15 cellular contexts compared by ENCODE assay signal in the genomic region with DNA sequence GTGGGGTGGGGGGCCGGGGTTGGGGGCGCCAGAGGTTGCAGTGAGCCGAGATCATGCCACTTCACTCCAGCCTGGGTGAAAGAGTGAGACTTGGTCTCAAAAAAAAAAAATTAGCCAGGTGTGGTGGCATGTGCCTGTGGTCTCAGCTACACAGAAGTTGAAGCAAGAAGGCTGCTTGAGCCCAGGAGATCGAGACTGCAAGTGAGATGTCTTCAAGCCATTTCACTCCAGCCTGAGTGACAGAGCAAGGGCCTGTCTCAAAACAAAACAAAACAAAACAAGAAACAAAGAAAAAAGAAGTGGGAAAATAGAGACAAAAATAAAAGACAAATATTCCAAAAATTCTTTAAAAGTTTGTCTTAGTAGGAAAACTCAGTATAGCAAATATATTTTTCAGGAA.
DNase-seq lines count a peak whose midpoint lies in the region; ATAC-seq lines count a peak whose summit lies in the region.
"Had no signal": no experiment of that assay in that cellular context is flagged by ENCODE, and none has a peak within 500 bp of the region (broad histone marks: within the 10 kb centered on the region; RNA-seq: fewer than 3 reads in every experiment).

No MANE protein-coding gene starts in this region.

- H3K9me3 Mint-ChIP-seq in activated T-cell treated with anti-CD3 and anti-CD28 coated beads, Interleukin-2, amount 50 U/mL, for 4 hours: no peaks in the 10 kb centered on the region
- H3K9me3 Mint-ChIP-seq in activated naive CD8-positive, alpha-beta T cell treated with anti-CD3 and anti-CD28 coated beads, Interleukin-2, amount 50 U/mL, for 24 hours: no peaks in the 10 kb centered on the region
- H3K9me3 Mint-ChIP-seq in stimulated activated memory B cell treated with anti-CD40 and anti-IgM and Interleukin-4, amounts not matched to agents 10 μg/mL and 1 μg/mL and 100 μg/mL, for 72 hours: no peaks in the 10 kb centered on the region

- ATAC-seq in activated T-cell treated with anti-CD3 and anti-CD28 coated beads, Interleukin-2, amount 50 U/mL, for 4 hours: no peak
- ATAC-seq in activated naive CD8-positive, alpha-beta T cell treated with anti-CD3 and anti-CD28 coated beads, Interleukin-2, amount 50 U/mL, for 24 hours: no peak
- no peak for ATAC-seq in stimulated activated memory B cell treated with anti-CD40 and anti-IgM and Interleukin-4, amounts not matched to agents 10 μg/mL and 1 μg/mL and 100 μg/mL, for 72 hours
- no peak for ATAC-seq in HG02884 (IDR thresholded peaks at IDR 0.05; ENCODE audit: unreplicated experiment)
- ATAC-seq: left ventricle myocardium superior had no signal

- H3K27me3 Mint-ChIP-seq in activated T-cell treated with anti-CD3 and anti-CD28 coated beads, Interleukin-2, amount 50 U/mL, for 4 hours (ENCODE audit: low read depth): no peaks in the 10 kb centered on the region
- no peaks in the 10 kb centered on the region for H3K27me3 Mint-ChIP-seq in activated naive CD8-positive, alpha-beta T cell treated with anti-CD3 and anti-CD28 coated beads, Interleukin-2, amount 50 U/mL, for 24 hours
- H3K27me3 Mint-ChIP-seq in stimulated activated memory B cell treated with anti-CD40 and anti-IgM and Interleukin-4, amounts not matched to agents 10 μg/mL and 1 μg/mL and 100 μg/mL, for 72 hours: no peaks in the 10 kb centered on the region

- H3K4me3 Mint-ChIP-seq in activated T-cell treated with anti-CD3 and anti-CD28 coated beads, Interleukin-2, amount 50 U/mL, for 4 hours: peak overlapping the region; percentile 32
- peak overlapping the region; percentile 61 for H3K4me3 Mint-ChIP-seq in activated naive CD8-positive, alpha-beta T cell treated with anti-CD3 and anti-CD28 coated beads, Interleukin-2, amount 50 U/mL, for 24 hours
- peak overlapping the region; percentile 59 for H3K4me3 Mint-ChIP-seq in stimulated activated memory B cell treated with anti-CD40 and anti-IgM and Interleukin-4, amounts not matched to agents 10 μg/mL and 1 μg/mL and 100 μg/mL, for 72 hours

- H3K36me3 Mint-ChIP-seq in activated T-cell treated with anti-CD3 and anti-CD28 coated beads, Interleukin-2, amount 50 U/mL, for 4 hours (ENCODE audit: insufficient read depth): peaks cover 3% of the 10 kb centered on the region
- peaks cover 29% of the 10 kb centered on the region for H3K36me3 Mint-ChIP-seq in activated naive CD8-positive, alpha-beta T cell treated with anti-CD3 and anti-CD28 coated beads, Interleukin-2, amount 50 U/mL, for 24 hours (ENCODE audit: low read depth)
- peaks cover 12% of the 10 kb centered on the region for H3K36me3 Mint-ChIP-seq in stimulated activated memory B cell treated with anti-CD40 and anti-IgM and Interleukin-4, amounts not matched to agents 10 μg/mL and 1 μg/mL and 100 μg/mL, for 72 hours

- H3K4me1 Mint-ChIP-seq in activated T-cell treated with anti-CD3 and anti-CD28 coated beads, Interleukin-2, amount 50 U/mL, for 4 hours (ENCODE audit: low read depth): peaks cover 40% of the 10 kb centered on the region
- H3K4me1 Mint-ChIP-seq in activated naive CD8-positive, alpha-beta T cell treated with anti-CD3 and anti-CD28 coated beads, Interleukin-2, amount 50 U/mL, for 24 hours: peaks cover 62% of the 10 kb centered on the region
- H3K4me1 Mint-ChIP-seq in stimulated activated memory B cell treated with anti-CD40 and anti-IgM and Interleukin-4, amounts not matched to agents 10 μg/mL and 1 μg/mL and 100 μg/mL, for 72 hours: peaks cover 36% of the 10 kb centered on the region

- DNase-seq in activated T-cell treated with anti-CD3 and anti-CD28 coated beads, Interleukin-2, amount 50 U/mL, for 4 hours: no peak
- DNase-seq in activated T-cell treated with anti-CD3 and anti-CD28 coated beads, Interleukin-2, amount 50 U/mL, for 48 hours: no peak
- DNase-seq in KBM-7 (peak; percentile 28), cerebellar cortex (ENCODE audit: low spot score) (no peak), COLO829 (ENCODE audit: low spot score) (no peak)
- DNase-seq in activated naive CD8-positive, alpha-beta T cell treated with anti-CD3 and anti-CD28 coated beads, Interleukin-2, amount 50 U/mL, for 24 hours: no peak
- DNase-seq: activated CD8-positive, alpha-beta memory T cell treated with anti-CD3 and anti-CD28 coated beads, Interleukin-2, amount 50 U/mL, for 48 hours; DMS 273 treated with DMSO at 0.1 percent for 48 hours; left ventricle myocardium superior; NCI-H2081; NK-92 treated with Interleukin-12 subunit alpha and Interleukin-12 subunit beta, amount 100 ng/mL, for 24 hours; SHP77; stomach had no signal

- in situ Hi-C loops in KBM-7 (cut with MboI; ENCODE audit: low pct_unique_long_range_greater_than_20kb, low sequenced_read_pairs): no loop called here

- peak overlapping the region; percentile 21 for H3K27ac Mint-ChIP-seq in activated naive CD8-positive, alpha-beta T cell treated with anti-CD3 and anti-CD28 coated beads, Interleukin-2, amount 50 U/mL, for 24 hours
- H3K27ac Mint-ChIP-seq in stimulated activated memory B cell treated with anti-CD40 and anti-IgM and Interleukin-4, amounts not matched to agents 10 μg/mL and 1 μg/mL and 100 μg/mL, for 72 hours: peak overlapping the region; percentile 15
